In genomic region chr3:66923991-66924390, GRCh38 we compare ENCODE assay signal across 1 cellular context.
TF ChIP-seq lines count a peak whose summit lies in the region.

No MANE protein-coding gene starts in this region.

TF ChIP-seq in WTC11, 78 proteins besides CTCF, POLR2A, EP300 and RAD21 (continued from another document):
- TF ChIP-seq PREB (CRISPR knock-in tag; IDR thresholded peaks at IDR 0.05; ENCODE audit: borderline replicate concordance) (no peak), MXD4 (CRISPR knock-in tag; IDR thresholded peaks at IDR 0.05; ENCODE audit: borderline replicate concordance) (no peak)
TF ChIP-seq in WTC11: peak in this region for 0.
